In genomic region chr1:199898654-199899053, GRCh38 we compare ENCODE assay signal across 14 cellular contexts.
A peak's percentile ranks its signal among the peaks of the same experiment; 100 is the strongest.
DNase-seq lines count a peak whose midpoint lies in the region; ATAC-seq, FAIRE-seq and TF ChIP-seq lines count a peak whose summit lies in the region.
"Had no signal": no experiment of that assay in that cellular context is flagged by ENCODE, and none has a peak within 500 bp of the region (broad histone marks: within the 10 kb centered on the region; RNA-seq: fewer than 3 reads in every experiment).

No MANE protein-coding gene starts in this region.

- TF ChIP-seq CTCF in GM23338 (conservative IDR thresholded peaks at IDR 0.05; ENCODE audit: low read depth in 2 of 2), result no peak
- no peak for TF ChIP-seq CTCF in epithelial cell of esophagus (IDR thresholded peaks at IDR 0.05; ENCODE audit: insufficient read depth, low read depth, low read length, missing control alignments)

- H3K27ac Mint-ChIP-seq in GM23338, result no peak overlapping the region
- H3K27ac Mint-ChIP-seq: CD4-positive, alpha-beta memory T cell had no signal

- H3K9me2 ChIP-seq in GM23338 (ENCODE audit: insufficient read depth), result no peaks in the 10 kb centered on the region

- FAIRE-seq in urothelium cell line (lab: Jason Lieb, UNC), result no peak
- FAIRE-seq: H54 had no signal

- H3K4me1 ChIP-seq in GM23338 (ENCODE audit: insufficient read depth), result no peaks in the 10 kb centered on the region
- H3K4me1 ChIP-seq: BE2C had no signal

- H2AFZ ChIP-seq in GM23338, result peak overlapping the region; percentile 67; the same call in 1 of the 2 replicates

- no peak overlapping the region for H3K27ac ChIP-seq in GM23338 (ENCODE audit: low read depth)

- H3K4me1 Mint-ChIP-seq in GM23338, result no peaks in the 10 kb centered on the region
- H3K4me1 Mint-ChIP-seq: CD4-positive, alpha-beta memory T cell had no signal

- H3K27me3 Mint-ChIP-seq in GM23338 (ENCODE audit: insufficient read depth, low read depth, poor library complexity), result peaks cover 4% of the 10 kb centered on the region

- H3K4me3 ChIP-seq in GM23338, result no peak overlapping the region
- no peak overlapping the region for H3K4me3 ChIP-seq in epithelial cell of esophagus (ENCODE audit: low read length)

- intact Hi-C loops in left cardiac atrium (cut with DNase I), result no loop called here

- DNase-seq in GM23338 (ENCODE audit: low spot score) (no peak), RPMI7951 (ENCODE audit: low read depth) (peak; percentile 11), epithelial cell of esophagus (ENCODE audit: low read depth) (peak; percentile 51), urothelium cell line (ENCODE audit: low spot score) (peak; percentile 13), left cardiac atrium (no peak)
- no peak for DNase-seq in activated T-cell treated with anti-CD3 and anti-CD28 coated beads, Interleukin-2, amount 50 U/mL, for 1 hour
- DNase-seq: BE2C; CD4-positive, alpha-beta memory T cell; NCI-H1092; NCI-H2107; SHP77 had no signal

- no peak overlapping the region for H3K4me3 Mint-ChIP-seq in GM23338
- H3K4me3 Mint-ChIP-seq: CD4-positive, alpha-beta memory T cell had no signal

- no peaks in the 10 kb centered on the region; the same call in 2 of the 3 replicates for H3K36me3 Mint-ChIP-seq in GM23338 (ENCODE audit: low read depth)
- H3K36me3 Mint-ChIP-seq: CD4-positive, alpha-beta memory T cell had no signal

- no peak for ATAC-seq in GM23338
- ATAC-seq in left cardiac atrium, result no peak
- ATAC-seq in HG02798 (IDR thresholded peaks at IDR 0.05; ENCODE audit: poor library complexity, unreplicated experiment), result no peak
- ATAC-seq: SK-N-SH treated with all-trans-retinoic acid at 6 μM for 48 hours had no signal

- no peaks in the 10 kb centered on the region for H3K27me3 ChIP-seq in GM23338 (ENCODE audit: insufficient read depth)

- H4K20me1 ChIP-seq in GM23338 (replicated peaks; ENCODE audit: insufficient read depth), result no peaks in the 10 kb centered on the region

- H3K4me2 ChIP-seq in GM23338, result no peak overlapping the region

- no peaks in the 10 kb centered on the region for H3F3A ChIP-seq in GM23338 (replicated peaks; ENCODE audit: low read depth)

- H3K36me3 ChIP-seq in GM23338 (ENCODE audit: insufficient read depth), result no peaks in the 10 kb centered on the region
- H3K36me3 ChIP-seq: BE2C had no signal

- peaks cover 5% of the 10 kb centered on the region; the same call in 1 of the 3 replicates for H3K9me3 Mint-ChIP-seq in GM23338

- H3K79me2 ChIP-seq in GM23338 (replicated peaks; ENCODE audit: insufficient read depth), result no peaks in the 10 kb centered on the region

TF ChIP-seq in GM23338, 12 proteins besides CTCF, POLR2A, EP300 and RAD21 (continues in another document):
- TF ChIP-seq STAT1 (IDR thresholded peaks at IDR 0.05; ENCODE audit: unreplicated experiment) (no peak), ZNF462 (CRISPR knock-in tag; IDR thresholded peaks at IDR 0.05) (no peak), EZH2phosphoT487 (IDR thresholded peaks at IDR 0.05; ENCODE audit: unreplicated experiment) (no peak), POLR2AphosphoS5 (IDR thresholded peaks at IDR 0.05; ENCODE audit: low read depth) (no peak), JUNB (IDR thresholded peaks at IDR 0.05; ENCODE audit: unreplicated experiment) (no peak), EZH2 (IDR thresholded peaks at IDR 0.05; ENCODE audit: low read depth, unreplicated experiment) (no peak), CREB1 (CRISPR knock-in tag; IDR thresholded peaks at IDR 0.05; ENCODE audit: low read depth) (no peak), REST (IDR thresholded peaks at IDR 0.05; ENCODE audit: unreplicated experiment) (no peak), NANOG (IDR thresholded peaks at IDR 0.05; ENCODE audit: borderline replicate concordance) (no peak), ETS1 (IDR thresholded peaks at IDR 0.05) (no peak)

Comparison
In these comparisons a context has a peak if more than half of its experiments do, and no peak if none do; other contexts are left out.
1. DNase-seq: peak in RPMI7951 (single experiment), epithelial cell of esophagus (single experiment) and urothelium cell line (single experiment); none in GM23338 (single experiment), left cardiac atrium (single experiment) and activated T-cell treated with anti-CD3 and anti-CD28 coated beads, Interleukin-2, amount 50 U/mL, for 1 hour (single experiment).